ENCODE assay signal across 1 cellular context in the genomic region with DNA sequence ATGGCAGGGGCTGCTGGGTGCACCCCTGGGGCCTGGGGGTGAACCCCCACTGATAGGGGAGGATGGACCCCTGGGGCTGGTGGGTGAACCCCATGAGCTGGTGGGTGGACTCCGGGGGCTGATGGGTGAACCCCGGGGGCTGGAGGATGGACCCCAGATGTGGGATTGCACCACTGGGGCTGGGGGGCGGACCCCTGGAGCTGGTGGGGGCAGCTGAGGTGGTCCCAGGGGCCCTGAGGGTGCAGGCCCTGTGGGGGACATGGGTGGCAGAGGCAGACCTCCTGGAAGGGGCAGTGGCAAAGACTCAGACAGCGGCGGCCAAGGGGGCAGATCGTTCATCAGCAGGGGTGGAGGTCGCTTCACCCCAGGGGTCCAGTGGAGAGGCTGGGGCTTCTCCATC.
TF ChIP-seq lines count a peak whose summit lies in the region.

No MANE protein-coding gene starts in this region.

TF ChIP-seq in H1, 55 proteins besides CTCF, POLR2A, EP300 and RAD21:
- TF ChIP-seq GABPA (IDR thresholded peaks at IDR 0.05; ENCODE audit: borderline replicate concordance, insufficient read depth, low read length) = no peak
- TF ChIP-seq KDM4A (IDR thresholded peaks at IDR 0.05; ENCODE audit: low read depth, low read length, severe bottlenecking) = no peak
- TF ChIP-seq MAFK (IDR thresholded peaks at IDR 0.05; ENCODE audit: low read depth, low read length) = no peak
- TF ChIP-seq RNF2 (IDR thresholded peaks at IDR 0.05; ENCODE audit: borderline replicate concordance, low read depth, low read length, missing control alignments, poor library complexity, severe bottlenecking) = no peak
- TF ChIP-seq BCL11A (IDR thresholded peaks at IDR 0.05; ENCODE audit: low read depth in 2 of 2, low read length in 2 of 2) = no peak
- no peak for TF ChIP-seq SP4 (IDR thresholded peaks at IDR 0.05; ENCODE audit: low read length)
- TF ChIP-seq HDAC2 (IDR thresholded peaks at IDR 0.05; ENCODE audit: borderline replicate concordance in 1 of 2, low read depth in 2 of 2, low read length in 2 of 2) = no peak
- TF ChIP-seq, protein P1, sequence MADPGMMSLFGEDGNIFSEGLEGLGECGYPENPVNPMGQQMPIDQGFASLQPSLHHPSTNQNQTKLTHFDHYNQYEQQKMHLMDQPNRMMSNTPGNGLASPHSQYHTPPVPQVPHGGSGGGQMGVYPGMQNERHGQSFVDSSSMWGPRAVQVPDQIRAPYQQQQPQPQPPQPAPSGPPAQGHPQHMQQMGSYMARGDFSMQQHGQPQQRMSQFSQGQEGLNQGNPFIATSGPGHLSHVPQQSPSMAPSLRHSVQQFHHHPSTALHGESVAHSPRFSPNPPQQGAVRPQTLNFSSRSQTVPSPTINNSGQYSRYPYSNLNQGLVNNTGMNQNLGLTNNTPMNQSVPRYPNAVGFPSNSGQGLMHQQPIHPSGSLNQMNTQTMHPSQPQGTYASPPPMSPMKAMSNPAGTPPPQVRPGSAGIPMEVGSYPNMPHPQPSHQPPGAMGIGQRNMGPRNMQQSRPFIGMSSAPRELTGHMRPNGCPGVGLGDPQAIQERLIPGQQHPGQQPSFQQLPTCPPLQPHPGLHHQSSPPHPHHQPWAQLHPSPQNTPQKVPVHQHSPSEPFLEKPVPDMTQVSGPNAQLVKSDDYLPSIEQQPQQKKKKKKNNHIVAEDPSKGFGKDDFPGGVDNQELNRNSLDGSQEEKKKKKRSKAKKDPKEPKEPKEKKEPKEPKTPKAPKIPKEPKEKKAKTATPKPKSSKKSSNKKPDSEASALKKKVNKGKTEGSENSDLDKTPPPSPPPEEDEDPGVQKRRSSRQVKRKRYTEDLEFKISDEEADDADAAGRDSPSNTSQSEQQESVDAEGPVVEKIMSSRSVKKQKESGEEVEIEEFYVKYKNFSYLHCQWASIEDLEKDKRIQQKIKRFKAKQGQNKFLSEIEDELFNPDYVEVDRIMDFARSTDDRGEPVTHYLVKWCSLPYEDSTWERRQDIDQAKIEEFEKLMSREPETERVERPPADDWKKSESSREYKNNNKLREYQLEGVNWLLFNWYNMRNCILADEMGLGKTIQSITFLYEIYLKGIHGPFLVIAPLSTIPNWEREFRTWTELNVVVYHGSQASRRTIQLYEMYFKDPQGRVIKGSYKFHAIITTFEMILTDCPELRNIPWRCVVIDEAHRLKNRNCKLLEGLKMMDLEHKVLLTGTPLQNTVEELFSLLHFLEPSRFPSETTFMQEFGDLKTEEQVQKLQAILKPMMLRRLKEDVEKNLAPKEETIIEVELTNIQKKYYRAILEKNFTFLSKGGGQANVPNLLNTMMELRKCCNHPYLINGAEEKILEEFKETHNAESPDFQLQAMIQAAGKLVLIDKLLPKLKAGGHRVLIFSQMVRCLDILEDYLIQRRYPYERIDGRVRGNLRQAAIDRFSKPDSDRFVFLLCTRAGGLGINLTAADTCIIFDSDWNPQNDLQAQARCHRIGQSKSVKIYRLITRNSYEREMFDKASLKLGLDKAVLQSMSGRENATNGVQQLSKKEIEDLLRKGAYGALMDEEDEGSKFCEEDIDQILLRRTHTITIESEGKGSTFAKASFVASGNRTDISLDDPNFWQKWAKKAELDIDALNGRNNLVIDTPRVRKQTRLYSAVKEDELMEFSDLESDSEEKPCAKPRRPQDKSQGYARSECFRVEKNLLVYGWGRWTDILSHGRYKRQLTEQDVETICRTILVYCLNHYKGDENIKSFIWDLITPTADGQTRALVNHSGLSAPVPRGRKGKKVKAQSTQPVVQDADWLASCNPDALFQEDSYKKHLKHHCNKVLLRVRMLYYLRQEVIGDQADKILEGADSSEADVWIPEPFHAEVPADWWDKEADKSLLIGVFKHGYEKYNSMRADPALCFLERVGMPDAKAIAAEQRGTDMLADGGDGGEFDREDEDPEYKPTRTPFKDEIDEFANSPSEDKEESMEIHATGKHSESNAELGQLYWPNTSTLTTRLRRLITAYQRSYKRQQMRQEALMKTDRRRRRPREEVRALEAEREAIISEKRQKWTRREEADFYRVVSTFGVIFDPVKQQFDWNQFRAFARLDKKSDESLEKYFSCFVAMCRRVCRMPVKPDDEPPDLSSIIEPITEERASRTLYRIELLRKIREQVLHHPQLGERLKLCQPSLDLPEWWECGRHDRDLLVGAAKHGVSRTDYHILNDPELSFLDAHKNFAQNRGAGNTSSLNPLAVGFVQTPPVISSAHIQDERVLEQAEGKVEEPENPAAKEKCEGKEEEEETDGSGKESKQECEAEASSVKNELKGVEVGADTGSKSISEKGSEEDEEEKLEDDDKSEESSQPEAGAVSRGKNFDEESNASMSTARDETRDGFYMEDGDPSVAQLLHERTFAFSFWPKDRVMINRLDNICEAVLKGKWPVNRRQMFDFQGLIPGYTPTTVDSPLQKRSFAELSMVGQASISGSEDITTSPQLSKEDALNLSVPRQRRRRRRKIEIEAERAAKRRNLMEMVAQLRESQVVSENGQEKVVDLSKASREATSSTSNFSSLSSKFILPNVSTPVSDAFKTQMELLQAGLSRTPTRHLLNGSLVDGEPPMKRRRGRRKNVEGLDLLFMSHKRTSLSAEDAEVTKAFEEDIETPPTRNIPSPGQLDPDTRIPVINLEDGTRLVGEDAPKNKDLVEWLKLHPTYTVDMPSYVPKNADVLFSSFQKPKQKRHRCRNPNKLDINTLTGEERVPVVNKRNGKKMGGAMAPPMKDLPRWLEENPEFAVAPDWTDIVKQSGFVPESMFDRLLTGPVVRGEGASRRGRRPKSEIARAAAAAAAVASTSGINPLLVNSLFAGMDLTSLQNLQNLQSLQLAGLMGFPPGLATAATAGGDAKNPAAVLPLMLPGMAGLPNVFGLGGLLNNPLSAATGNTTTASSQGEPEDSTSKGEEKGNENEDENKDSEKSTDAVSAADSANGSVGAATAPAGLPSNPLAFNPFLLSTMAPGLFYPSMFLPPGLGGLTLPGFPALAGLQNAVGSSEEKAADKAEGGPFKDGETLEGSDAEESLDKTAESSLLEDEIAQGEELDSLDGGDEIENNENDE (IDR thresholded peaks at IDR 0.05; ENCODE audit: insufficient replicate concordance, low read length) = no peak
- no peak for TF ChIP-seq CHD2 (IDR thresholded peaks at IDR 0.05; ENCODE audit: low read length)
- TF ChIP-seq EZH2 (IDR thresholded peaks at IDR 0.05; ENCODE audit: low read depth, low read length, severe bottlenecking) = no peak
- TF ChIP-seq RFX5 (IDR thresholded peaks at IDR 0.05; ENCODE audit: borderline replicate concordance, low read depth, low read length) = no peak
- TF ChIP-seq, protein P2, sequence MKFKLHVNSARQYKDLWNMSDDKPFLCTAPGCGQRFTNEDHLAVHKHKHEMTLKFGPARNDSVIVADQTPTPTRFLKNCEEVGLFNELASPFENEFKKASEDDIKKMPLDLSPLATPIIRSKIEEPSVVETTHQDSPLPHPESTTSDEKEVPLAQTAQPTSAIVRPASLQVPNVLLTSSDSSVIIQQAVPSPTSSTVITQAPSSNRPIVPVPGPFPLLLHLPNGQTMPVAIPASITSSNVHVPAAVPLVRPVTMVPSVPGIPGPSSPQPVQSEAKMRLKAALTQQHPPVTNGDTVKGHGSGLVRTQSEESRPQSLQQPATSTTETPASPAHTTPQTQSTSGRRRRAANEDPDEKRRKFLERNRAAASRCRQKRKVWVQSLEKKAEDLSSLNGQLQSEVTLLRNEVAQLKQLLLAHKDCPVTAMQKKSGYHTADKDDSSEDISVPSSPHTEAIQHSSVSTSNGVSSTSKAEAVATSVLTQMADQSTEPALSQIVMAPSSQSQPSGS (IDR thresholded peaks at IDR 0.05; ENCODE audit: low read length) = no peak
- TF ChIP-seq SP2 (IDR thresholded peaks at IDR 0.05; ENCODE audit: low read length) = no peak
- TF ChIP-seq JUN (IDR thresholded peaks at IDR 0.05; ENCODE audit: low read depth, low read length) = no peak
- TF ChIP-seq POLR2AphosphoS5 (IDR thresholded peaks at IDR 0.05; ENCODE audit: low read depth, low read length) = no peak
- no peak for TF ChIP-seq ASH2L (IDR thresholded peaks at IDR 0.05; ENCODE audit: low read length)
- TF ChIP-seq HDAC6 (IDR thresholded peaks at IDR 0.05; ENCODE audit: low read depth, low read length) = no peak
- TF ChIP-seq ZNF274 (IDR thresholded peaks at IDR 0.05; ENCODE audit: borderline replicate concordance, extremely low read depth, low read length) = no peak
